13 cellular contexts compared by ENCODE assay signal in the genomic region with DNA sequence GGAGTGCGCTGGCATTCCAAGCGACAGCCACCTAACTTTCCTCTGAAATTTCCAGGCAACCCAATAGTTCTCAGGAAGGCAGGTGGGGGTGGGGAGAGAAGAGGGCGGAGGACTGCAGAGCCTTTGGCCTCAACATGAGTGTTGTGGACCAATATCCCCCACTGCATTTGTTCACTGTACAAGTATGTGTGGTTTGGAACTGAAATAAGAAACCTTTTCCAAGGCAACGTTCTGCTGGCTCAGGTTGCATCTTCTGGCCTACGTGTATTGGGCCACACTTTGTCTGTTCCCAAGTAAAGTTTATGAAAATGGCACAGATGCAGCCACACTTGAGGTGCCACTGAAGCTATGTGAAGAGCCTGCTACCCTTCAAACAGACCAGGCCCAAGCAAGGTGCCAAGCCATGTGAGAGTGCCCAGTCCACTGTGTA.
A peak's percentile ranks its signal among the peaks of the same experiment; 100 is the strongest.
DNase-seq lines count a peak whose midpoint lies in the region; ATAC-seq, FAIRE-seq and TF ChIP-seq lines count a peak whose summit lies in the region.
"Had no signal": no experiment of that assay in that cellular context is flagged by ENCODE, and none has a peak within 500 bp of the region (broad histone marks: within the 10 kb centered on the region; RNA-seq: fewer than 3 reads in every experiment).

No MANE protein-coding gene starts in this region.

- no peak for FAIRE-seq in HepG2 (lab: Jason Lieb, UNC)
- FAIRE-seq: A204.1 had no signal

- H3K27me3 ChIP-seq in esophagus squamous epithelium (no peaks in the 10 kb centered on the region), HepG2 (ENCODE audit: control insufficient read depth in 1 of 2, insufficient read depth in 2 of 2, low read length in 2 of 2) (no peaks in the 10 kb centered on the region)
- H3K27me3 ChIP-seq: cardiac muscle cell, neural progenitor cell had no signal

- no TSS peak for BruUV-seq in HepG2 (replicated peaks; lab: Mats Ljungman, UMichigan)

- ATAC-seq in HepG2, result no peak
- ATAC-seq in GM21447 (IDR thresholded peaks at IDR 0.05; ENCODE audit: unreplicated experiment), result no peak

- WGBS in esophagus squamous epithelium, 2 donors, result 69 to 80% methylated on average over 5 of the region's 5 CpGs
- 89% methylated on average over 5 of the region's 5 CpGs for WGBS in HepG2 (ENCODE audit: low lambda C conversion rate)

- H3K79me2 ChIP-seq in HepG2 (ENCODE audit: insufficient read depth, low read length), result no peaks in the 10 kb centered on the region

- TF ChIP-seq EP300 in HepG2 (IDR thresholded peaks at IDR 0.05; ENCODE audit: low read depth in 2 of 2, low read length in 2 of 2) (no peak), HepG2 (CRISPR knock-in tag; IDR thresholded peaks at IDR 0.05; ENCODE audit: borderline replicate concordance) (no peak)

- no peak for TF ChIP-seq RAD21 in HepG2 (CRISPR knock-in tag; IDR thresholded peaks at IDR 0.05)

- POLR2A ChIA-PET in HepG2 (lab: Yijun Ruan, JAX), result no interaction called here

- no peak overlapping the region for H3K4me3 ChIP-seq in esophagus squamous epithelium
- no peak overlapping the region for H3K4me3 ChIP-seq in HepG2 (replicated peaks in 1 of 3; ENCODE audit: insufficient read depth in 1 of 3, low read depth in 2 of 3, low read length in 3 of 3)
- H3K4me3 ChIP-seq: cardiac muscle cell, neural progenitor cell had no signal

- CTCF ChIA-PET in HepG2 (lab: Yijun Ruan, JAX; ENCODE audit: low intra/inter-chr PET ratio, low total read pairs), result no interaction called here

- no peaks in the 10 kb centered on the region for H3K9me3 ChIP-seq in esophagus squamous epithelium
- no peaks in the 10 kb centered on the region for H3K9me3 ChIP-seq in HepG2 (ENCODE audit: low read length)

- TF ChIP-seq POLR2A in esophagus squamous epithelium (IDR thresholded peaks at IDR 0.05) (no peak), HepG2 (IDR thresholded peaks at IDR 0.05; ENCODE audit: insufficient read depth in 1 of 2, low read depth in 2 of 2, low read length in 2 of 2) (no peak)

- peak; percentile 40 for DNase-seq in activated CD8-positive, alpha-beta memory T cell treated with anti-CD3 and anti-CD28 coated beads for 24 hours
- DNase-seq in activated CD8-positive, alpha-beta memory T cell treated with anti-CD3 and anti-CD28 coated beads, Interleukin-2, amount 50 U/mL, for 4 hours, result no peak
- no peak for DNase-seq in esophagus squamous epithelium (lab: John Stamatoyannopoulos, UW)
- peak; percentile 89 for DNase-seq in myocyte (ENCODE audit: low read depth)
- DNase-seq in HepG2 (ENCODE audit: low spot score), result no peak
- no peak for DNase-seq in activated T-cell treated with anti-CD3 and anti-CD28 coated beads, Interleukin-2, amount 50 U/mL, for 1 hour
- DNase-seq in activated CD4-positive, alpha-beta T cell treated with anti-CD3 and anti-CD28 coated beads for 1 hour, result no peak
- DNase-seq: activated CD4-positive, alpha-beta memory T cell treated with anti-CD3 and anti-CD28 coated beads for 36 hours; NCI-H1092 had no signal

- no peak overlapping the region for H3K9ac ChIP-seq in HepG2 (ENCODE audit: insufficient read depth, low read depth, low read length)
- H3K9ac ChIP-seq: neural progenitor cell had no signal

- intact Hi-C loops in esophagus squamous epithelium (cut with DNase I) (no loop called here), HepG2 (cut with micrococcal nuclease; ENCODE audit: unreplicated experiment) (no loop called here)

- in situ Hi-C loops in HepG2 (cut with HindIII; ENCODE audit: extremely low pct_ligation_motif_present, low pct_unique_long_range_greater_than_20kb), result no loop called here

- H3K36me3 ChIP-seq in esophagus squamous epithelium (peaks cover 0 to 78% (median 5%) of the 10 kb centered on the region in 3 donors), HepG2 (replicated peaks in 1 of 2; ENCODE audit: control insufficient read depth in 1 of 2, insufficient read depth in 2 of 2, low read length in 2 of 2) (peaks cover 10 to 21% of the 10 kb centered on the region in 2 experiments; a peak in 4 of 5 replicates)
- H3K36me3 ChIP-seq: cardiac muscle cell, neural progenitor cell had no signal

- H2AFZ ChIP-seq in HepG2 (ENCODE audit: low read length), result no peak overlapping the region
- H2AFZ ChIP-seq: neural progenitor cell had no signal

- H3K4me1 ChIP-seq in esophagus squamous epithelium (peaks cover 0 to 72% (median 33%) of the 10 kb centered on the region in 3 donors), HepG2 (ENCODE audit: insufficient read depth, low read length) (peaks cover 23% of the 10 kb centered on the region)

- H3K27ac ChIP-seq in esophagus squamous epithelium (peak overlapping the region in 3 of 4 donors; percentile 62 to 90 (median 76)), HepG2 (ENCODE audit: extremely low read length, insufficient read depth, low read length) (no peak overlapping the region)
- H3K27ac ChIP-seq: cardiac muscle cell, neural progenitor cell had no signal

- H4K20me1 ChIP-seq in HepG2 (ENCODE audit: insufficient read depth, low read length), result no peaks in the 10 kb centered on the region

- no peak overlapping the region for H3K4me2 ChIP-seq in HepG2 (ENCODE audit: low read depth, low read length)
- H3K4me2 ChIP-seq: neural progenitor cell had no signal

- TF ChIP-seq CTCF in esophagus squamous epithelium (IDR thresholded peaks at IDR 0.05) (no peak), HepG2 (CRISPR knock-in tag; IDR thresholded peaks at IDR 0.05) (no peak)

TF ChIP-seq in HepG2, 621 proteins besides CTCF, POLR2A, EP300 and RAD21 (continues in another document):
- TF ChIP-seq, protein P1, sequence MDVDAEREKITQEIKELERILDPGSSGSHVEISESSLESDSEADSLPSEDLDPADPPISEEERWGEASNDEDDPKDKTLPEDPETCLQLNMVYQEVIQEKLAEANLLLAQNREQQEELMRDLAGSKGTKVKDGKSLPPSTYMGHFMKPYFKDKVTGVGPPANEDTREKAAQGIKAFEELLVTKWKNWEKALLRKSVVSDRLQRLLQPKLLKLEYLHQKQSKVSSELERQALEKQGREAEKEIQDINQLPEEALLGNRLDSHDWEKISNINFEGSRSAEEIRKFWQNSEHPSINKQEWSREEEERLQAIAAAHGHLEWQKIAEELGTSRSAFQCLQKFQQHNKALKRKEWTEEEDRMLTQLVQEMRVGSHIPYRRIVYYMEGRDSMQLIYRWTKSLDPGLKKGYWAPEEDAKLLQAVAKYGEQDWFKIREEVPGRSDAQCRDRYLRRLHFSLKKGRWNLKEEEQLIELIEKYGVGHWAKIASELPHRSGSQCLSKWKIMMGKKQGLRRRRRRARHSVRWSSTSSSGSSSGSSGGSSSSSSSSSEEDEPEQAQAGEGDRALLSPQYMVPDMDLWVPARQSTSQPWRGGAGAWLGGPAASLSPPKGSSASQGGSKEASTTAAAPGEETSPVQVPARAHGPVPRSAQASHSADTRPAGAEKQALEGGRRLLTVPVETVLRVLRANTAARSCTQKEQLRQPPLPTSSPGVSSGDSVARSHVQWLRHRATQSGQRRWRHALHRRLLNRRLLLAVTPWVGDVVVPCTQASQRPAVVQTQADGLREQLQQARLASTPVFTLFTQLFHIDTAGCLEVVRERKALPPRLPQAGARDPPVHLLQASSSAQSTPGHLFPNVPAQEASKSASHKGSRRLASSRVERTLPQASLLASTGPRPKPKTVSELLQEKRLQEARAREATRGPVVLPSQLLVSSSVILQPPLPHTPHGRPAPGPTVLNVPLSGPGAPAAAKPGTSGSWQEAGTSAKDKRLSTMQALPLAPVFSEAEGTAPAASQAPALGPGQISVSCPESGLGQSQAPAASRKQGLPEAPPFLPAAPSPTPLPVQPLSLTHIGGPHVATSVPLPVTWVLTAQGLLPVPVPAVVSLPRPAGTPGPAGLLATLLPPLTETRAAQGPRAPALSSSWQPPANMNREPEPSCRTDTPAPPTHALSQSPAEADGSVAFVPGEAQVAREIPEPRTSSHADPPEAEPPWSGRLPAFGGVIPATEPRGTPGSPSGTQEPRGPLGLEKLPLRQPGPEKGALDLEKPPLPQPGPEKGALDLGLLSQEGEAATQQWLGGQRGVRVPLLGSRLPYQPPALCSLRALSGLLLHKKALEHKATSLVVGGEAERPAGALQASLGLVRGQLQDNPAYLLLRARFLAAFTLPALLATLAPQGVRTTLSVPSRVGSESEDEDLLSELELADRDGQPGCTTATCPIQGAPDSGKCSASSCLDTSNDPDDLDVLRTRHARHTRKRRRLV (CRISPR knock-in tag; IDR thresholded peaks at IDR 0.05), result no peak
- TF ChIP-seq, protein P2, sequence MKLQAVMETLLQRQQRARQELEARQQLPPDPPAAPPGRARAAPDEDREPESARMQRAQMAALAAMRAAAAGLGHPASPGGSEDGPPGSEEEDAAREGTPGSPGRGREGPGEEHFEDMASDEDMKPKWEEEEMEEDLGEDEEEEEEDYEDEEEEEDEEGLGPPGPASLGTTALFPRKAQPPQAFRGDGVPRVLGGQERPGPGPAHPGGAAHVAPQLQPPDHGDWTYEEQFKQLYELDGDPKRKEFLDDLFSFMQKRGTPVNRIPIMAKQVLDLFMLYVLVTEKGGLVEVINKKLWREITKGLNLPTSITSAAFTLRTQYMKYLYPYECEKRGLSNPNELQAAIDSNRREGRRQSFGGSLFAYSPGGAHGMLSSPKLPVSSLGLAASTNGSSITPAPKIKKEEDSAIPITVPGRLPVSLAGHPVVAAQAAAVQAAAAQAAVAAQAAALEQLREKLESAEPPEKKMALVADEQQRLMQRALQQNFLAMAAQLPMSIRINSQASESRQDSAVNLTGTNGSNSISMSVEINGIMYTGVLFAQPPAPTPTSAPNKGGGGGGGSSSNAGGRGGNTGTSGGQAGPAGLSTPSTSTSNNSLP (IDR thresholded peaks at IDR 0.05; ENCODE audit: low read depth, low read length), result no peak

Comparison
In these comparisons a context has a peak if more than half of its experiments do, and no peak if none do; other contexts are left out.
1. DNase-seq: peak in activated CD8-positive, alpha-beta memory T cell treated with anti-CD3 and anti-CD28 coated beads for 24 hours (single experiment) and myocyte (single experiment); none in activated CD8-positive, alpha-beta memory T cell treated with anti-CD3 and anti-CD28 coated beads, Interleukin-2, amount 50 U/mL, for 4 hours (single experiment), esophagus squamous epithelium (single experiment), HepG2 (single experiment), activated T-cell treated with anti-CD3 and anti-CD28 coated beads, Interleukin-2, amount 50 U/mL, for 1 hour (single experiment) and activated CD4-positive, alpha-beta T cell treated with anti-CD3 and anti-CD28 coated beads for 1 hour (single experiment).